ENCODE assay signal across 1 cellular context in the genomic region with DNA sequence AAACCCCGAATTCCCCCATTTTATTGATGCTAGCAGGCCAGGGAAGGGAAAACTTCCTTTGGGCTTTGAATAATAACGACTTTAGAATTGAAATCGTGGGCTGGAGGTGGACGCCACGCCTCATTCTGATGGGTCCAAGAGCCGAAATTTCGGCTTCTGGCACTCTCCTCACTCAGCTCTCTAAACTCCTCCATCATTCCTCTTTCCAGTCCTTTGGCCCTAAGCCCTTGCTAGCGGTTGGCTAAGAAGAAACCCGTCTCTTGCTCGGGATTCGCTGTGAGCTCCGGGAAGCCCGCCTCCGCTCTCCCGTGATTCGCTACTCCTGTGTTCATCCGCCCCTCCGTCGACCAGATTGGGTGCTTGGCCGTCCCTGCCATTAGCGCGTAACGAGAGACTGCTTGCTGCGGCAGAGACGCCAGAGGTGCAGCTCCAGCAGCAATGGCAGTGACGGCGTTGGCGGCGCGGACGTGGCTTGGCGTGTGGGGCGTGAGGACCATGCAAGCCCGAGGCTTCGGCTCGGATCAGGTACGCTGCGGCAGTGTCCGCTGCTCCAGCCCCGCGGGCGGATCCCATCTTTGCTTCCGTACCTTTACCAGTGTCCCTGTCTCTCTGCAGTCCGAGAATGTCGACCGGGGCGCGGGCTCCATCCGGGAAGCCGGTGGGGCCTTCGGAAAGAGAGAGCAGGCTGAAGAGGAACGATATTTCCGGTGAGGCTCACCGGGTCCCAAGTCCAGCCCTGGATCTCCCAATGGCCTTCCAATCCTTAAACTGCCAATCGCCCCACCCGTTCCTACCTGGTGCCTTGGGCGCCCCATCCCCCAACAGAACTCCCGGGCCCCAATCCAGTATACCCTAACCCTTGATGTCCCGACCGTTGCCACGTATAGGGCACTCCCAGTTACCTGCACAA.
A peak's percentile ranks its signal among the peaks of the same experiment; 100 is the strongest.
TF ChIP-seq lines count a peak whose summit lies in the region.

A gene (plus strand): TSS at position 379 of the 910 bp plus-strand sequence. CDS start 60 bp downstream, at position 439.

TF ChIP-seq in K562, 482 proteins besides CTCF, POLR2A, EP300 and RAD21 (continued from another document and continues in another):
- TF ChIP-seq, protein P1, sequence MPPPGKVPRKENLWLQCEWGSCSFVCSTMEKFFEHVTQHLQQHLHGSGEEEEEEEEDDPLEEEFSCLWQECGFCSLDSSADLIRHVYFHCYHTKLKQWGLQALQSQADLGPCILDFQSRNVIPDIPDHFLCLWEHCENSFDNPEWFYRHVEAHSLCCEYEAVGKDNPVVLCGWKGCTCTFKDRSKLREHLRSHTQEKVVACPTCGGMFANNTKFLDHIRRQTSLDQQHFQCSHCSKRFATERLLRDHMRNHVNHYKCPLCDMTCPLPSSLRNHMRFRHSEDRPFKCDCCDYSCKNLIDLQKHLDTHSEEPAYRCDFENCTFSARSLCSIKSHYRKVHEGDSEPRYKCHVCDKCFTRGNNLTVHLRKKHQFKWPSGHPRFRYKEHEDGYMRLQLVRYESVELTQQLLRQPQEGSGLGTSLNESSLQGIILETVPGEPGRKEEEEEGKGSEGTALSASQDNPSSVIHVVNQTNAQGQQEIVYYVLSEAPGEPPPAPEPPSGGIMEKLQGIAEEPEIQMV (tag; conservative IDR thresholded peaks at IDR 0.05; ENCODE audit: low read depth) = no peak
- TF ChIP-seq ZNF140 (CRISPR knock-in tag; IDR thresholded peaks at IDR 0.05) (no peak), ZNF589 (CRISPR knock-in tag; IDR thresholded peaks at IDR 0.05; ENCODE audit: low read depth) (no peak), HIVEP1 (CRISPR knock-in tag; IDR thresholded peaks at IDR 0.05) (no peak), NR1H2 (CRISPR knock-in tag; IDR thresholded peaks at IDR 0.05) (peak; percentile 81; the same call in 1 of the 2 replicates), PML (IDR thresholded peaks at IDR 0.05; ENCODE audit: low read length) (peak; percentile 90), ZNF175 (CRISPR knock-in tag; IDR thresholded peaks at IDR 0.05; ENCODE audit: low read depth) (no peak), GATA2 (CRISPR knock-in tag; IDR thresholded peaks at IDR 0.05) (no peak), ZNF212 (CRISPR knock-in tag; IDR thresholded peaks at IDR 0.05) (no peak), CHD4 (IDR thresholded peaks at IDR 0.05; ENCODE audit: insufficient read depth, insufficient replicate concordance, low read depth, low read length, poor library complexity, severe bottlenecking) (no peak), EP400 (IDR thresholded peaks at IDR 0.05) (peak; percentile 75), ZNF133 (CRISPR knock-in tag; IDR thresholded peaks at IDR 0.05) (0 out of 2 replicates have a peak, but pooled peaks have one; percentile 81), POLR2H (tag; IDR thresholded peaks at IDR 0.05; ENCODE audit: low read depth) (peak; percentile 90), TAF9B (IDR thresholded peaks at IDR 0.05; ENCODE audit: partially characterized antibody) (peak; percentile 89), ATF1 (CRISPR knock-in tag; IDR thresholded peaks at IDR 0.05) (peak; percentile 69), ATF1 (tag; IDR thresholded peaks at IDR 0.05) (peak; percentile 93), WHSC1 (IDR thresholded peaks at IDR 0.05; ENCODE audit: low read length) (no peak), ZNF695 (CRISPR knock-in tag; IDR thresholded peaks at IDR 0.05) (0 out of 2 replicates have a peak, but pooled peaks have one; percentile 2)
- TF ChIP-seq, protein P2, sequence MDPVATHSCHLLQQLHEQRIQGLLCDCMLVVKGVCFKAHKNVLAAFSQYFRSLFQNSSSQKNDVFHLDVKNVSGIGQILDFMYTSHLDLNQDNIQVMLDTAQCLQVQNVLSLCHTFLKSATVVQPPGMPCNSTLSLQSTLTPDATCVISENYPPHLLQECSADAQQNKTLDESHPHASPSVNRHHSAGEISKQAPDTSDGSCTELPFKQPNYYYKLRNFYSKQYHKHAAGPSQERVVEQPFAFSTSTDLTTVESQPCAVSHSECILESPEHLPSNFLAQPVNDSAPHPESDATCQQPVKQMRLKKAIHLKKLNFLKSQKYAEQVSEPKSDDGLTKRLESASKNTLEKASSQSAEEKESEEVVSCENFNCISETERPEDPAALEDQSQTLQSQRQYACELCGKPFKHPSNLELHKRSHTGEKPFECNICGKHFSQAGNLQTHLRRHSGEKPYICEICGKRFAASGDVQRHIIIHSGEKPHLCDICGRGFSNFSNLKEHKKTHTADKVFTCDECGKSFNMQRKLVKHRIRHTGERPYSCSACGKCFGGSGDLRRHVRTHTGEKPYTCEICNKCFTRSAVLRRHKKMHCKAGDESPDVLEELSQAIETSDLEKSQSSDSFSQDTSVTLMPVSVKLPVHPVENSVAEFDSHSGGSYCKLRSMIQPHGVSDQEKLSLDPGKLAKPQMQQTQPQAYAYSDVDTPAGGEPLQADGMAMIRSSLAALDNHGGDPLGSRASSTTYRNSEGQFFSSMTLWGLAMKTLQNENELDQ (CRISPR knock-in tag; IDR thresholded peaks at IDR 0.05; ENCODE audit: borderline replicate concordance) = no peak
- TF ChIP-seq, protein P3, sequence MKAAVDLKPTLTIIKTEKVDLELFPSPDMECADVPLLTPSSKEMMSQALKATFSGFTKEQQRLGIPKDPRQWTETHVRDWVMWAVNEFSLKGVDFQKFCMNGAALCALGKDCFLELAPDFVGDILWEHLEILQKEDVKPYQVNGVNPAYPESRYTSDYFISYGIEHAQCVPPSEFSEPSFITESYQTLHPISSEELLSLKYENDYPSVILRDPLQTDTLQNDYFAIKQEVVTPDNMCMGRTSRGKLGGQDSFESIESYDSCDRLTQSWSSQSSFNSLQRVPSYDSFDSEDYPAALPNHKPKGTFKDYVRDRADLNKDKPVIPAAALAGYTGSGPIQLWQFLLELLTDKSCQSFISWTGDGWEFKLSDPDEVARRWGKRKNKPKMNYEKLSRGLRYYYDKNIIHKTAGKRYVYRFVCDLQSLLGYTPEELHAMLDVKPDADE (conservative IDR thresholded peaks at IDR 0.05; ENCODE audit: control insufficient read depth, low read depth, low read length) = peak; percentile 73; the same call in 1 of the 2 replicates
- TF ChIP-seq, protein P4, sequence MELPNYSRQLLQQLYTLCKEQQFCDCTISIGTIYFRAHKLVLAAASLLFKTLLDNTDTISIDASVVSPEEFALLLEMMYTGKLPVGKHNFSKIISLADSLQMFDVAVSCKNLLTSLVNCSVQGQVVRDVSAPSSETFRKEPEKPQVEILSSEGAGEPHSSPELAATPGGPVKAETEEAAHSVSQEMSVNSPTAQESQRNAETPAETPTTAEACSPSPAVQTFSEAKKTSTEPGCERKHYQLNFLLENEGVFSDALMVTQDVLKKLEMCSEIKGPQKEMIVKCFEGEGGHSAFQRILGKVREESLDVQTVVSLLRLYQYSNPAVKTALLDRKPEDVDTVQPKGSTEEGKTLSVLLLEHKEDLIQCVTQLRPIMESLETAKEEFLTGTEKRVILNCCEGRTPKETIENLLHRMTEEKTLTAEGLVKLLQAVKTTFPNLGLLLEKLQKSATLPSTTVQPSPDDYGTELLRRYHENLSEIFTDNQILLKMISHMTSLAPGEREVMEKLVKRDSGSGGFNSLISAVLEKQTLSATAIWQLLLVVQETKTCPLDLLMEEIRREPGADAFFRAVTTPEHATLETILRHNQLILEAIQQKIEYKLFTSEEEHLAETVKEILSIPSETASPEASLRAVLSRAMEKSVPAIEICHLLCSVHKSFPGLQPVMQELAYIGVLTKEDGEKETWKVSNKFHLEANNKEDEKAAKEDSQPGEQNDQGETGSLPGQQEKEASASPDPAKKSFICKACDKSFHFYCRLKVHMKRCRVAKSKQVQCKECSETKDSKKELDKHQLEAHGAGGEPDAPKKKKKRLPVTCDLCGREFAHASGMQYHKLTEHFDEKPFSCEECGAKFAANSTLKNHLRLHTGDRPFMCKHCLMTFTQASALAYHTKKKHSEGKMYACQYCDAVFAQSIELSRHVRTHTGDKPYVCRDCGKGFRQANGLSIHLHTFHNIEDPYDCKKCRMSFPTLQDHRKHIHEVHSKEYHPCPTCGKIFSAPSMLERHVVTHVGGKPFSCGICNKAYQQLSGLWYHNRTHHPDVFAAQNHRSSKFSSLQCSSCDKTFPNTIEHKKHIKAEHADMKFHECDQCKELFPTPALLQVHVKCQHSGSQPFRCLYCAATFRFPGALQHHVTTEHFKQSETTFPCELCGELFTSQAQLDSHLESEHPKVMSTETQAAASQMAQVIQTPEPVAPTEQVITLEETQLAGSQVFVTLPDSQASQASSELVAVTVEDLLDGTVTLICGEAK (IDR thresholded peaks at IDR 0.05) = no peak
- TF ChIP-seq, protein P4 (CRISPR knock-in tag; IDR thresholded peaks at IDR 0.05) = no peak
- TF ChIP-seq, protein P5, sequence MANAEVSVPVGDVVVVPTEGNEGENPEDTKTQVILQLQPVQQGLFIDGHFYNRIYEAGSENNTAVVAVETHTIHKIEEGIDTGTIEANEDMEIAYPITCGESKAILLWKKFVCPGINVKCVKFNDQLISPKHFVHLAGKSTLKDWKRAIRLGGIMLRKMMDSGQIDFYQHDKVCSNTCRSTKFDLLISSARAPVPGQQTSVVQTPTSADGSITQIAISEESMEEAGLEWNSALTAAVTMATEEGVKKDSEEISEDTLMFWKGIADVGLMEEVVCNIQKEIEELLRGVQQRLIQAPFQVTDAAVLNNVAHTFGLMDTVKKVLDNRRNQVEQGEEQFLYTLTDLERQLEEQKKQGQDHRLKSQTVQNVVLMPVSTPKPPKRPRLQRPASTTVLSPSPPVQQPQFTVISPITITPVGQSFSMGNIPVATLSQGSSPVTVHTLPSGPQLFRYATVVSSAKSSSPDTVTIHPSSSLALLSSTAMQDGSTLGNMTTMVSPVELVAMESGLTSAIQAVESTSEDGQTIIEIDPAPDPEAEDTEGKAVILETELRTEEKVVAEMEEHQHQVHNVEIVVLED (CRISPR knock-in tag; IDR thresholded peaks at IDR 0.05) = peak; percentile 15; the same call in 1 of the 2 replicates
- TF ChIP-seq, protein P6, sequence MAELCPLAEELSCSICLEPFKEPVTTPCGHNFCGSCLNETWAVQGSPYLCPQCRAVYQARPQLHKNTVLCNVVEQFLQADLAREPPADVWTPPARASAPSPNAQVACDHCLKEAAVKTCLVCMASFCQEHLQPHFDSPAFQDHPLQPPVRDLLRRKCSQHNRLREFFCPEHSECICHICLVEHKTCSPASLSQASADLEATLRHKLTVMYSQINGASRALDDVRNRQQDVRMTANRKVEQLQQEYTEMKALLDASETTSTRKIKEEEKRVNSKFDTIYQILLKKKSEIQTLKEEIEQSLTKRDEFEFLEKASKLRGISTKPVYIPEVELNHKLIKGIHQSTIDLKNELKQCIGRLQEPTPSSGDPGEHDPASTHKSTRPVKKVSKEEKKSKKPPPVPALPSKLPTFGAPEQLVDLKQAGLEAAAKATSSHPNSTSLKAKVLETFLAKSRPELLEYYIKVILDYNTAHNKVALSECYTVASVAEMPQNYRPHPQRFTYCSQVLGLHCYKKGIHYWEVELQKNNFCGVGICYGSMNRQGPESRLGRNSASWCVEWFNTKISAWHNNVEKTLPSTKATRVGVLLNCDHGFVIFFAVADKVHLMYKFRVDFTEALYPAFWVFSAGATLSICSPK (IDR thresholded peaks at IDR 0.05; ENCODE audit: borderline replicate concordance) = no peak
- TF ChIP-seq, protein P7, sequence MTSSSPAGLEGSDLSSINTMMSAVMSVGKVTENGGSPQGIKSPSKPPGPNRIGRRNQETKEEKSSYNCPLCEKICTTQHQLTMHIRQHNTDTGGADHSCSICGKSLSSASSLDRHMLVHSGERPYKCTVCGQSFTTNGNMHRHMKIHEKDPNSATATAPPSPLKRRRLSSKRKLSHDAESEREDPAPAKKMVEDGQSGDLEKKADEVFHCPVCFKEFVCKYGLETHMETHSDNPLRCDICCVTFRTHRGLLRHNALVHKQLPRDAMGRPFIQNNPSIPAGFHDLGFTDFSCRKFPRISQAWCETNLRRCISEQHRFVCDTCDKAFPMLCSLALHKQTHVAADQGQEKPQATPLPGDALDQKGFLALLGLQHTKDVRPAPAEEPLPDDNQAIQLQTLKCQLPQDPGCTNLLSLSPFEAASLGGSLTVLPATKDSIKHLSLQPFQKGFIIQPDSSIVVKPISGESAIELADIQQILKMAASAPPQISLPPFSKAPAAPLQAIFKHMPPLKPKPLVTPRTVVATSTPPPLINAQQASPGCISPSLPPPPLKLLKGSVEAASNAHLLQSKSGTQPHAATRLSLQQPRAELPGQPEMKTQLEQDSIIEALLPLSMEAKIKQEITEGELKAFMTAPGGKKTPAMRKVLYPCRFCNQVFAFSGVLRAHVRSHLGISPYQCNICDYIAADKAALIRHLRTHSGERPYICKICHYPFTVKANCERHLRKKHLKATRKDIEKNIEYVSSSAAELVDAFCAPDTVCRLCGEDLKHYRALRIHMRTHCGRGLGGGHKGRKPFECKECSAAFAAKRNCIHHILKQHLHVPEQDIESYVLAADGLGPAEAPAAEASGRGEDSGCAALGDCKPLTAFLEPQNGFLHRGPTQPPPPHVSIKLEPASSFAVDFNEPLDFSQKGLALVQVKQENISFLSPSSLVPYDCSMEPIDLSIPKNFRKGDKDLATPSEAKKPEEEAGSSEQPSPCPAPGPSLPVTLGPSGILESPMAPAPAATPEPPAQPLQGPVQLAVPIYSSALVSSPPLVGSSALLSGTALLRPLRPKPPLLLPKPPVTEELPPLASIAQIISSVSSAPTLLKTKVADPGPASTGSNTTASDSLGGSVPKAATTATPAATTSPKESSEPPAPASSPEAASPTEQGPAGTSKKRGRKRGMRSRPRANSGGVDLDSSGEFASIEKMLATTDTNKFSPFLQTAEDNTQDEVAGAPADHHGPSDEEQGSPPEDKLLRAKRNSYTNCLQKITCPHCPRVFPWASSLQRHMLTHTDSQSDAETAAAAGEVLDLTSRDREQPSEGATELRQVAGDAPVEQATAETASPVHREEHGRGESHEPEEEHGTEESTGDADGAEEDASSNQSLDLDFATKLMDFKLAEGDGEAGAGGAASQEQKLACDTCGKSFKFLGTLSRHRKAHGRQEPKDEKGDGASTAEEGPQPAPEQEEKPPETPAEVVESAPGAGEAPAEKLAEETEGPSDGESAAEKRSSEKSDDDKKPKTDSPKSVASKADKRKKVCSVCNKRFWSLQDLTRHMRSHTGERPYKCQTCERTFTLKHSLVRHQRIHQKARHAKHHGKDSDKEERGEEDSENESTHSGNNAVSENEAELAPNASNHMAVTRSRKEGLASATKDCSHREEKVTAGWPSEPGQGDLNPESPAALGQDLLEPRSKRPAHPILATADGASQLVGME (CRISPR knock-in tag; IDR thresholded peaks at IDR 0.05) = peak; percentile 86; the same call in 1 of the 2 replicates
